In the genomic region with DNA sequence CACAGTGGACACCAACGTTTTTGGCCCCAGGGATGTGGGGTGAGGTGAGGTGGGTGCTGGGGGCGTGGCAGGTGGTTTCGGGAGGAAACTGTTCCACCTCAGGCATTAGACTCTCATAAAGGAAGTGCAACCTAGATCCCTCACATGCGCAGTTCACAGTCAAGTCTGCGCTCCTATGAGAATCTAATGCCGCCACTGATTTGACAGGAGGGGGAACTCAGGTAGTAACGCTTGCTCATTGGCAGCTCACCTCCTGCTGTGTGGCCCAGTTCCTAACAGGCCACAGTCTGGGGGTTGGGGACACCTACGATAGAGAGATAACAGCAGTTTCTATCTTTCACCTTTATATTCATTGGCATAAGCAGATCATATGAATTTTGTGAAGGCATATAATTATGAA, we compare ENCODE assay signal across 19 cellular contexts.
A peak's percentile ranks its signal among the peaks of the same experiment; 100 is the strongest.
DNase-seq lines count a peak whose midpoint lies in the region; ATAC-seq and TF ChIP-seq lines count a peak whose summit lies in the region.
"Had no signal": no experiment of that assay in that cellular context is flagged by ENCODE, and none has a peak within 500 bp of the region (broad histone marks: within the 10 kb centered on the region; RNA-seq: fewer than 3 reads in every experiment).

No MANE protein-coding gene starts in this region.

- H3K27ac ChIP-seq in DND-41 (ENCODE audit: low read length) (no peak overlapping the region), OCI-LY3 (ENCODE audit: low read length) (no peak overlapping the region), RWPE1 (no peak overlapping the region)
- H3K27ac ChIP-seq: 22Rv1, BLaER1, C4-2B had no signal

- H3K27me3 ChIP-seq in DND-41 (ENCODE audit: insufficient read depth, low read length, poor library complexity) (no peaks in the 10 kb centered on the region), OCI-LY3 (ENCODE audit: low read depth, low read length) (no peaks in the 10 kb centered on the region)
- H3K27me3 ChIP-seq: BLaER1 had no signal

- TF ChIP-seq CTCF in DND-41 (IDR thresholded peaks at IDR 0.05; ENCODE audit: borderline replicate concordance, extremely low read depth, low read length, poor library complexity, severe bottlenecking): no peak
- no peak for TF ChIP-seq CTCF in OCI-LY3 (IDR thresholded peaks at IDR 0.05; ENCODE audit: low read depth, low read length)
- TF ChIP-seq CTCF in RWPE1 (conservative IDR thresholded peaks at IDR 0.05; ENCODE audit: low read depth): no peak

- no peak overlapping the region for H3K4me3 Mint-ChIP-seq in effector memory CD8-positive, alpha-beta T cell
- H3K4me3 Mint-ChIP-seq: B cell; CD4-positive, alpha-beta T cell; HFFc6 had no signal

- H3K4me2 ChIP-seq in DND-41 (ENCODE audit: insufficient read depth, low read length): no peak overlapping the region
- H3K4me2 ChIP-seq in OCI-LY3 (ENCODE audit: low read length): peak overlapping the region; percentile 49
- H3K4me2 ChIP-seq: BLaER1 had no signal

- H3K27me3 Mint-ChIP-seq in effector memory CD8-positive, alpha-beta T cell: no peaks in the 10 kb centered on the region
- H3K27me3 Mint-ChIP-seq: B cell; CD4-positive, alpha-beta T cell; CD8-positive, alpha-beta memory T cell had no signal

- H3K36me3 Mint-ChIP-seq in effector memory CD8-positive, alpha-beta T cell (ENCODE audit: insufficient read depth): peaks cover 10% of the 10 kb centered on the region

- H3K4me3 ChIP-seq in DND-41 (ENCODE audit: low read depth in 1 of 2, low read length in 2 of 2) (no peak overlapping the region), OCI-LY3 (ENCODE audit: low read length) (peak overlapping the region; percentile 17)
- H3K4me3 ChIP-seq: BLaER1, GM12878, HAP-1 had no signal

- POLR2A ChIA-PET in RWPE1 (lab: Yijun Ruan, JAX; ENCODE audit: low non-redundant PET): no interaction called here

- H3K4me1 Mint-ChIP-seq in effector memory CD8-positive, alpha-beta T cell (ENCODE audit: low read depth in 2 of 2): peaks cover 4 to 13% of the 10 kb centered on the region in 2 donors

- no peaks in the 10 kb centered on the region for H3K79me2 ChIP-seq in DND-41 (ENCODE audit: insufficient read depth, low read length)
- no peaks in the 10 kb centered on the region for H3K79me2 ChIP-seq in OCI-LY3 (ENCODE audit: low read length)

- H3K9me3 Mint-ChIP-seq in effector memory CD8-positive, alpha-beta T cell: peaks cover 0 to under 1% of the 10 kb centered on the region in 2 donors

- 0 out of 3 replicates have a peak, but pooled peaks have one; percentile 17 for ATAC-seq in DND-41 (ENCODE audit: insufficient read depth, low read depth)
- peak; percentile 37 for ATAC-seq in effector memory CD8-positive, alpha-beta T cell (replicated peaks)
- ATAC-seq in GM21723 (IDR thresholded peaks at IDR 0.05; ENCODE audit: unreplicated experiment): no peak
- ATAC-seq: GM12878 had no signal

- DNase-seq in DND-41: no peak
- no peak for DNase-seq in effector memory CD8-positive, alpha-beta T cell
- DNase-seq in RWPE1 (ENCODE audit: low spot score): no peak
- no peak for DNase-seq in EL
- DNase-seq: CD4-positive, alpha-beta T cell; CD8-positive, alpha-beta memory T cell; DMS53; DMS79 treated with DMSO at 0.1 percent for 48 hours; GDM1; GOT3; HFFc6 had no signal

- H3K9ac ChIP-seq in DND-41 (ENCODE audit: low read depth, low read length): no peak overlapping the region
- no peak overlapping the region for H3K9ac ChIP-seq in OCI-LY3 (ENCODE audit: low read length)
- H3K9ac ChIP-seq: BLaER1 had no signal

- no peak overlapping the region for H3K27ac Mint-ChIP-seq in effector memory CD8-positive, alpha-beta T cell
- H3K27ac Mint-ChIP-seq: B cell; CD4-positive, alpha-beta T cell; HFFc6 had no signal

- CTCF ChIA-PET in RWPE1 (lab: Yijun Ruan, JAX): no interaction called here

- H3K4me1 ChIP-seq in DND-41 (ENCODE audit: insufficient read depth, low read length): no peaks in the 10 kb centered on the region
- H3K4me1 ChIP-seq in OCI-LY3 (ENCODE audit: low read length): peaks cover 20% of the 10 kb centered on the region
- H3K4me1 ChIP-seq: HAP-1 had no signal

- peaks cover 34% of the 10 kb centered on the region for H3K36me3 ChIP-seq in DND-41 (ENCODE audit: insufficient read depth, low read length)
- H3K36me3 ChIP-seq in OCI-LY3 (replicated peaks; ENCODE audit: low read depth, low read length): no peaks in the 10 kb centered on the region
- H3K36me3 ChIP-seq: HAP-1 had no signal

- H3K9me3 ChIP-seq in DND-41 (ENCODE audit: insufficient read depth, low read length, severe bottlenecking) (peaks cover 14% of the 10 kb centered on the region), OCI-LY3 (ENCODE audit: insufficient read depth, low read length) (peaks cover 3% of the 10 kb centered on the region; the same call in 1 of the 2 replicates)
- H3K9me3 ChIP-seq: HAP-1 had no signal

- no peak overlapping the region for H2AFZ ChIP-seq in DND-41 (ENCODE audit: low read depth, low read length)
- no peak overlapping the region for H2AFZ ChIP-seq in OCI-LY3 (ENCODE audit: low read depth, low read length)

- H4K20me1 ChIP-seq in DND-41 (ENCODE audit: insufficient read depth, low read length): no peaks in the 10 kb centered on the region
- H4K20me1 ChIP-seq in OCI-LY3 (ENCODE audit: insufficient read depth, low read length): no peaks in the 10 kb centered on the region
- H4K20me1 ChIP-seq: BLaER1 had no signal
